Comparison of ENCODE assay signal across 1 cellular context in the genomic region with DNA sequence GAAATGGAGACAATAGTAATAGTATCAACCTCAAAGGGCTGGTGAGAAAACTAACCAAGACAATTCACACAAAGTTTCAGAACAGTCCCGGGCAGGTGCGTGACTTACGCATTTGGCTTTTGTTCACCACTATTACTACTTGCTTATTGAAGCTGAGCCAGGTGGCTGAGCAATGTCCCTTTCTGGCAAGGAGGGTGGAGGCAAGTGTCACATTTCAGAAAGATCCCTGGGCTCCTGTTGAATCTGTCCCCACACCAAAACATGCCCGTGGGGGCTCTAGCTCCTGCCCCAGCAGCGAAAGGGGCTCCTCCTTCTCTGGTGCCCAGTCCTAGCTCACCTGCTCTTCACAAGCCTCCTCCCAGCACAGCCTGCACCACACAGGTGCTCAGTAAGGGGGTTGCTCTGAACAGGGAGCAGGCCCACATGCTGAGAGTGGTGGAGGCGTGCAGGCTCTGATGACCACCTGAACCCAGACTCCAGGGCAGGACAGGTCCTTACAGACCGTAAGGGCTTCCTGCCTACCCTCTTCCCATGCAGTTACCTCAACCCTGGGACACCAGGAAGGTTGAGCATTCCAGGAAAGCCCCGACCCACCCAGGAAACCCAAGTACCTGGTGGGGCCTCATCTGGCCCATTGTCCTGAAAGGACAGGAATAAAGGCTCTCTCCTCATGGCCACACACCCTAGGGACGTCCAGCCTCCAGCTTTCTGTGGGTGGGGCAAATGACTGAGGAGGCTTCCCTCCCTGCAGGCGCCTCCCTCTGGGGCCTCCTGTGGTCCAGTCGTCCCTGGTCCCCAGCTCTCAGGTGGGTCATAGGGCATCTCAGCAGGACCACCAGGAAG.
TF ChIP-seq lines count a peak whose summit lies in the region.

No MANE protein-coding gene starts in this region.

TF ChIP-seq in GM12878, 131 proteins besides CTCF, POLR2A, EP300 and RAD21 (continued from another document and continues in another):
- TF ChIP-seq, protein P1, sequence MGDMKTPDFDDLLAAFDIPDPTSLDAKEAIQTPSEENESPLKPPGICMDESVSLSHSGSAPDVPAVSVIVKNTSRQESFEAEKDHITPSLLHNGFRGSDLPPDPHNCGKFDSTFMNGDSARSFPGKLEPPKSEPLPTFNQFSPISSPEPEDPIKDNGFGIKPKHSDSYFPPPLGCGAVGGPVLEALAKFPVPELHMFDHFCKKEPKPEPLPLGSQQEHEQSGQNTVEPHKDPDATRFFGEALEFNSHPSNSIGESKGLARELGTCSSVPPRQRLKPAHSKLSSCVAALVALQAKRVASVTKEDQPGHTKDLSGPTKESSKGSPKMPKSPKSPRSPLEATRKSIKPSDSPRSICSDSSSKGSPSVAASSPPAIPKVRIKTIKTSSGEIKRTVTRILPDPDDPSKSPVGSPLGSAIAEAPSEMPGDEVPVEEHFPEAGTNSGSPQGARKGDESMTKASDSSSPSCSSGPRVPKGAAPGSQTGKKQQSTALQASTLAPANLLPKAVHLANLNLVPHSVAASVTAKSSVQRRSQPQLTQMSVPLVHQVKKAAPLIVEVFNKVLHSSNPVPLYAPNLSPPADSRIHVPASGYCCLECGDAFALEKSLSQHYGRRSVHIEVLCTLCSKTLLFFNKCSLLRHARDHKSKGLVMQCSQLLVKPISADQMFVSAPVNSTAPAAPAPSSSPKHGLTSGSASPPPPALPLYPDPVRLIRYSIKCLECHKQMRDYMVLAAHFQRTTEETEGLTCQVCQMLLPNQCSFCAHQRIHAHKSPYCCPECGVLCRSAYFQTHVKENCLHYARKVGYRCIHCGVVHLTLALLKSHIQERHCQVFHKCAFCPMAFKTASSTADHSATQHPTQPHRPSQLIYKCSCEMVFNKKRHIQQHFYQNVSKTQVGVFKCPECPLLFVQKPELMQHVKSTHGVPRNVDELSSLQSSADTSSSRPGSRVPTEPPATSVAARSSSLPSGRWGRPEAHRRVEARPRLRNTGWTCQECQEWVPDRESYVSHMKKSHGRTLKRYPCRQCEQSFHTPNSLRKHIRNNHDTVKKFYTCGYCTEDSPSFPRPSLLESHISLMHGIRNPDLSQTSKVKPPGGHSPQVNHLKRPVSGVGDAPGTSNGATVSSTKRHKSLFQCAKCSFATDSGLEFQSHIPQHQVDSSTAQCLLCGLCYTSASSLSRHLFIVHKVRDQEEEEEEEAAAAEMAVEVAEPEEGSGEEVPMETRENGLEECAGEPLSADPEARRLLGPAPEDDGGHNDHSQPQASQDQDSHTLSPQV (IDR thresholded peaks at IDR 0.05): no peak
- no peak for TF ChIP-seq NBN (IDR thresholded peaks at IDR 0.05)
- TF ChIP-seq, protein P2, sequence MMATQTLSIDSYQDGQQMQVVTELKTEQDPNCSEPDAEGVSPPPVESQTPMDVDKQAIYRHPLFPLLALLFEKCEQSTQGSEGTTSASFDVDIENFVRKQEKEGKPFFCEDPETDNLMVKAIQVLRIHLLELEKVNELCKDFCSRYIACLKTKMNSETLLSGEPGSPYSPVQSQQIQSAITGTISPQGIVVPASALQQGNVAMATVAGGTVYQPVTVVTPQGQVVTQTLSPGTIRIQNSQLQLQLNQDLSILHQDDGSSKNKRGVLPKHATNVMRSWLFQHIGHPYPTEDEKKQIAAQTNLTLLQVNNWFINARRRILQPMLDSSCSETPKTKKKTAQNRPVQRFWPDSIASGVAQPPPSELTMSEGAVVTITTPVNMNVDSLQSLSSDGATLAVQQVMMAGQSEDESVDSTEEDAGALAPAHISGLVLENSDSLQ (IDR thresholded peaks at IDR 0.05): no peak
- 0 out of 2 replicates have a peak, but pooled peaks have one; percentile 23 for TF ChIP-seq POLR2AphosphoS2 (IDR thresholded peaks at IDR 0.05; ENCODE audit: low read depth, low read length)
- TF ChIP-seq, protein P3, sequence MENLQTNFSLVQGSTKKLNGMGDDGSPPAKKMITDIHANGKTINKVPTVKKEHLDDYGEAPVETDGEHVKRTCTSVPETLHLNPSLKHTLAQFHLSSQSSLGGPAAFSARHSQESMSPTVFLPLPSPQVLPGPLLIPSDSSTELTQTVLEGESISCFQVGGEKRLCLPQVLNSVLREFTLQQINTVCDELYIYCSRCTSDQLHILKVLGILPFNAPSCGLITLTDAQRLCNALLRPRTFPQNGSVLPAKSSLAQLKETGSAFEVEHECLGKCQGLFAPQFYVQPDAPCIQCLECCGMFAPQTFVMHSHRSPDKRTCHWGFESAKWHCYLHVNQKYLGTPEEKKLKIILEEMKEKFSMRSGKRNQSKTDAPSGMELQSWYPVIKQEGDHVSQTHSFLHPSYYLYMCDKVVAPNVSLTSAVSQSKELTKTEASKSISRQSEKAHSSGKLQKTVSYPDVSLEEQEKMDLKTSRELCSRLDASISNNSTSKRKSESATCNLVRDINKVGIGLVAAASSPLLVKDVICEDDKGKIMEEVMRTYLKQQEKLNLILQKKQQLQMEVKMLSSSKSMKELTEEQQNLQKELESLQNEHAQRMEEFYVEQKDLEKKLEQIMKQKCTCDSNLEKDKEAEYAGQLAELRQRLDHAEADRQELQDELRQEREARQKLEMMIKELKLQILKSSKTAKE (IDR thresholded peaks at IDR 0.05; ENCODE audit: low read depth, poor library complexity, severe bottlenecking): peak; percentile 62
- TF ChIP-seq SRF (IDR thresholded peaks at IDR 0.05; ENCODE audit: low read depth in 2 of 2, low read length in 2 of 2): no peak
- no peak for TF ChIP-seq HCFC1 (IDR thresholded peaks at IDR 0.05; ENCODE audit: low read length)
- TF ChIP-seq SUPT20H (IDR thresholded peaks at IDR 0.05; ENCODE audit: borderline replicate concordance, control insufficient read depth, low read depth, low read length): no peak
- TF ChIP-seq BRCA1 (IDR thresholded peaks at IDR 0.05; ENCODE audit: low read depth, low read length): no peak
- no peak for TF ChIP-seq ZNF217 (IDR thresholded peaks at IDR 0.05)
- peak; percentile 86 for TF ChIP-seq POLR2AphosphoS5 (IDR thresholded peaks at IDR 0.05; ENCODE audit: low read length)
- TF ChIP-seq MYC (IDR thresholded peaks at IDR 0.05; ENCODE audit: insufficient read depth, insufficient read length, insufficient replicate concordance, low read length, severe bottlenecking): no peak
- peak; percentile 9; the same call in 1 of the 2 replicates for TF ChIP-seq RB1 (IDR thresholded peaks at IDR 0.05; ENCODE audit: borderline replicate concordance)
- peak; percentile 22; the same call in 1 of the 2 replicates for TF ChIP-seq SMC3 (IDR thresholded peaks at IDR 0.05; ENCODE audit: borderline replicate concordance, low read length)
- TF ChIP-seq PAX5 (IDR thresholded peaks at IDR 0.05; ENCODE audit: borderline replicate concordance, low read depth, low read length): peak; percentile 82
- TF ChIP-seq PML (IDR thresholded peaks at IDR 0.05; ENCODE audit: low read length): no peak
- TF ChIP-seq TCF7 (IDR thresholded peaks at IDR 0.05; ENCODE audit: borderline replicate concordance): no peak
- TF ChIP-seq, protein P4, sequence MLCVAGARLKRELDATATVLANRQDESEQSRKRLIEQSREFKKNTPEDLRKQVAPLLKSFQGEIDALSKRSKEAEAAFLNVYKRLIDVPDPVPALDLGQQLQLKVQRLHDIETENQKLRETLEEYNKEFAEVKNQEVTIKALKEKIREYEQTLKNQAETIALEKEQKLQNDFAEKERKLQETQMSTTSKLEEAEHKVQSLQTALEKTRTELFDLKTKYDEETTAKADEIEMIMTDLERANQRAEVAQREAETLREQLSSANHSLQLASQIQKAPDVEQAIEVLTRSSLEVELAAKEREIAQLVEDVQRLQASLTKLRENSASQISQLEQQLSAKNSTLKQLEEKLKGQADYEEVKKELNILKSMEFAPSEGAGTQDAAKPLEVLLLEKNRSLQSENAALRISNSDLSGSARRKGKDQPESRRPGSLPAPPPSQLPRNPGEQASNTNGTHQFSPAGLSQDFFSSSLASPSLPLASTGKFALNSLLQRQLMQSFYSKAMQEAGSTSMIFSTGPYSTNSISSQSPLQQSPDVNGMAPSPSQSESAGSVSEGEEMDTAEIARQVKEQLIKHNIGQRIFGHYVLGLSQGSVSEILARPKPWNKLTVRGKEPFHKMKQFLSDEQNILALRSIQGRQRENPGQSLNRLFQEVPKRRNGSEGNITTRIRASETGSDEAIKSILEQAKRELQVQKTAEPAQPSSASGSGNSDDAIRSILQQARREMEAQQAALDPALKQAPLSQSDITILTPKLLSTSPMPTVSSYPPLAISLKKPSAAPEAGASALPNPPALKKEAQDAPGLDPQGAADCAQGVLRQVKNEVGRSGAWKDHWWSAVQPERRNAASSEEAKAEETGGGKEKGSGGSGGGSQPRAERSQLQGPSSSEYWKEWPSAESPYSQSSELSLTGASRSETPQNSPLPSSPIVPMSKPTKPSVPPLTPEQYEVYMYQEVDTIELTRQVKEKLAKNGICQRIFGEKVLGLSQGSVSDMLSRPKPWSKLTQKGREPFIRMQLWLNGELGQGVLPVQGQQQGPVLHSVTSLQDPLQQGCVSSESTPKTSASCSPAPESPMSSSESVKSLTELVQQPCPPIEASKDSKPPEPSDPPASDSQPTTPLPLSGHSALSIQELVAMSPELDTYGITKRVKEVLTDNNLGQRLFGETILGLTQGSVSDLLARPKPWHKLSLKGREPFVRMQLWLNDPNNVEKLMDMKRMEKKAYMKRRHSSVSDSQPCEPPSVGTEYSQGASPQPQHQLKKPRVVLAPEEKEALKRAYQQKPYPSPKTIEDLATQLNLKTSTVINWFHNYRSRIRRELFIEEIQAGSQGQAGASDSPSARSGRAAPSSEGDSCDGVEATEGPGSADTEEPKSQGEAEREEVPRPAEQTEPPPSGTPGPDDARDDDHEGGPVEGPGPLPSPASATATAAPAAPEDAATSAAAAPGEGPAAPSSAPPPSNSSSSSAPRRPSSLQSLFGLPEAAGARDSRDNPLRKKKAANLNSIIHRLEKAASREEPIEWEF (IDR thresholded peaks at IDR 0.05; ENCODE audit: insufficient replicate concordance, low read depth, low read length): peak; percentile 82
- TF ChIP-seq ZBED1 (IDR thresholded peaks at IDR 0.05; ENCODE audit: borderline replicate concordance): 0 out of 2 replicates have a peak, but pooled peaks have one; percentile 58
- peak; percentile 30 for TF ChIP-seq KLF5 (IDR thresholded peaks at IDR 0.05; ENCODE audit: partially characterized antibody)
- TF ChIP-seq KDM1A (IDR thresholded peaks at IDR 0.05; ENCODE audit: borderline replicate concordance): no peak
- TF ChIP-seq, protein P5, sequence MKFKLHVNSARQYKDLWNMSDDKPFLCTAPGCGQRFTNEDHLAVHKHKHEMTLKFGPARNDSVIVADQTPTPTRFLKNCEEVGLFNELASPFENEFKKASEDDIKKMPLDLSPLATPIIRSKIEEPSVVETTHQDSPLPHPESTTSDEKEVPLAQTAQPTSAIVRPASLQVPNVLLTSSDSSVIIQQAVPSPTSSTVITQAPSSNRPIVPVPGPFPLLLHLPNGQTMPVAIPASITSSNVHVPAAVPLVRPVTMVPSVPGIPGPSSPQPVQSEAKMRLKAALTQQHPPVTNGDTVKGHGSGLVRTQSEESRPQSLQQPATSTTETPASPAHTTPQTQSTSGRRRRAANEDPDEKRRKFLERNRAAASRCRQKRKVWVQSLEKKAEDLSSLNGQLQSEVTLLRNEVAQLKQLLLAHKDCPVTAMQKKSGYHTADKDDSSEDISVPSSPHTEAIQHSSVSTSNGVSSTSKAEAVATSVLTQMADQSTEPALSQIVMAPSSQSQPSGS (IDR thresholded peaks at IDR 0.05; ENCODE audit: low read length): no peak
- no peak for TF ChIP-seq RUNX3 (IDR thresholded peaks at IDR 0.05; ENCODE audit: low read length)
- TF ChIP-seq, protein P6, sequence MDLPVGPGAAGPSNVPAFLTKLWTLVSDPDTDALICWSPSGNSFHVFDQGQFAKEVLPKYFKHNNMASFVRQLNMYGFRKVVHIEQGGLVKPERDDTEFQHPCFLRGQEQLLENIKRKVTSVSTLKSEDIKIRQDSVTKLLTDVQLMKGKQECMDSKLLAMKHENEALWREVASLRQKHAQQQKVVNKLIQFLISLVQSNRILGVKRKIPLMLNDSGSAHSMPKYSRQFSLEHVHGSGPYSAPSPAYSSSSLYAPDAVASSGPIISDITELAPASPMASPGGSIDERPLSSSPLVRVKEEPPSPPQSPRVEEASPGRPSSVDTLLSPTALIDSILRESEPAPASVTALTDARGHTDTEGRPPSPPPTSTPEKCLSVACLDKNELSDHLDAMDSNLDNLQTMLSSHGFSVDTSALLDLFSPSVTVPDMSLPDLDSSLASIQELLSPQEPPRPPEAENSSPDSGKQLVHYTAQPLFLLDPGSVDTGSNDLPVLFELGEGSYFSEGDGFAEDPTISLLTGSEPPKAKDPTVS (IDR thresholded peaks at IDR 0.05; ENCODE audit: low read depth, low read length): no peak
- TF ChIP-seq FOXK2 (IDR thresholded peaks at IDR 0.05): no peak
- no peak for TF ChIP-seq ESRRA (IDR thresholded peaks at IDR 0.05; ENCODE audit: low read length)
- no peak for TF ChIP-seq ZZZ3 (IDR thresholded peaks at IDR 0.05; ENCODE audit: control insufficient read depth, insufficient read length, low read depth)
- TF ChIP-seq BACH1 (IDR thresholded peaks at IDR 0.05; ENCODE audit: borderline replicate concordance): 0 out of 2 replicates have a peak, but pooled peaks have one; percentile 55
- TF ChIP-seq, protein P7, sequence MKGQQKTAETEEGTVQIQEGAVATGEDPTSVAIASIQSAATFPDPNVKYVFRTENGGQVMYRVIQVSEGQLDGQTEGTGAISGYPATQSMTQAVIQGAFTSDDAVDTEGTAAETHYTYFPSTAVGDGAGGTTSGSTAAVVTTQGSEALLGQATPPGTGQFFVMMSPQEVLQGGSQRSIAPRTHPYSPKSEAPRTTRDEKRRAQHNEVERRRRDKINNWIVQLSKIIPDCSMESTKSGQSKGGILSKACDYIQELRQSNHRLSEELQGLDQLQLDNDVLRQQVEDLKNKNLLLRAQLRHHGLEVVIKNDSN (IDR thresholded peaks at IDR 0.05; ENCODE audit: borderline replicate concordance, extremely low read length, insufficient read depth, low read depth, low read length): no peak
- TF ChIP-seq PAX8 (IDR thresholded peaks at IDR 0.05): no peak
- TF ChIP-seq YBX1 (IDR thresholded peaks at IDR 0.05): no peak
- TF ChIP-seq, protein P8, sequence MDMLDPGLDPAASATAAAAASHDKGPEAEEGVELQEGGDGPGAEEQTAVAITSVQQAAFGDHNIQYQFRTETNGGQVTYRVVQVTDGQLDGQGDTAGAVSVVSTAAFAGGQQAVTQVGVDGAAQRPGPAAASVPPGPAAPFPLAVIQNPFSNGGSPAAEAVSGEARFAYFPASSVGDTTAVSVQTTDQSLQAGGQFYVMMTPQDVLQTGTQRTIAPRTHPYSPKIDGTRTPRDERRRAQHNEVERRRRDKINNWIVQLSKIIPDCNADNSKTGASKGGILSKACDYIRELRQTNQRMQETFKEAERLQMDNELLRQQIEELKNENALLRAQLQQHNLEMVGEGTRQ (IDR thresholded peaks at IDR 0.05; ENCODE audit: borderline replicate concordance, low read depth, low read length): no peak
- TF ChIP-seq MEF2A (IDR thresholded peaks at IDR 0.05; ENCODE audit: insufficient read depth, low read depth, low read length): peak; percentile 51; the same call in 1 of the 2 replicates
- TF ChIP-seq, protein P9, sequence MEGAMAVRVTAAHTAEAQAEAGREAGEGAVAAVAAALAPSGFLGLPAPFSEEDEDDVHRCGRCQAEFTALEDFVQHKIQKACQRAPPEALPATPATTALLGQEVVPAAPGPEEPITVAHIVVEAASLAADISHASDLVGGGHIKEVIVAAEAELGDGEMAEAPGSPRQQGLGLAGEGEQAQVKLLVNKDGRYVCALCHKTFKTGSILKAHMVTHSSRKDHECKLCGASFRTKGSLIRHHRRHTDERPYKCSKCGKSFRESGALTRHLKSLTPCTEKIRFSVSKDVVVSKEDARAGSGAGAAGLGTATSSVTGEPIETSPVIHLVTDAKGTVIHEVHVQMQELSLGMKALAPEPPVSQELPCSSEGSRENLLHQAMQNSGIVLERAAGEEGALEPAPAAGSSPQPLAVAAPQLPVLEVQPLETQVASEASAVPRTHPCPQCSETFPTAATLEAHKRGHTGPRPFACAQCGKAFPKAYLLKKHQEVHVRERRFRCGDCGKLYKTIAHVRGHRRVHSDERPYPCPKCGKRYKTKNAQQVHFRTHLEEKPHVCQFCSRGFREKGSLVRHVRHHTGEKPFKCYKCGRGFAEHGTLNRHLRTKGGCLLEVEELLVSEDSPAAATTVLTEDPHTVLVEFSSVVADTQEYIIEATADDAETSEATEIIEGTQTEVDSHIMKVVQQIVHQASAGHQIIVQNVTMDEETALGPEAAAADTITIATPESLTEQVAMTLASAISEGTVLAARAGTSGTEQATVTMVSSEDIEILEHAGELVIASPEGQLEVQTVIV (IDR thresholded peaks at IDR 0.05; ENCODE audit: borderline replicate concordance, partially characterized antibody): no peak
